In the genomic region with DNA sequence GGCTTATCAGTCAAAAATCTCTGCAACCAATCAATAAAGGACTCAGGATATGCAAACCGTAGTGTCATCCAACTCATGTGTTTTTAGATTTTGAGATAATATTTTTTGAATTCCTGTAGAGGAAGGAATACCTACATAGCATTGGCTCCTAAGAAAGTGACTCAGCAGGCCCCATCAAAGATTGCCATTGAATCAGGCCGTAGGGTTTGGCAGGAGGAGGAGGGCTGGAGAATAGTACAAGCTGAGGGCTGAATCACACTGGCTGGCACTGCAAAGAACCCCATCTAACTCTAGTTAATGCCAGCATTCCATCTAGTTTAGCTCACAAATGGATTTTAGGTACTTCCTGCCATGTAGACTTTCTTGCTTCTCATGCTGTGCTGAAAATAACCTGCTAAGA, we compare ENCODE assay signal across 8 cellular contexts. TPM values are rescaled to one million over a fixed set of nuclear protein-coding genes. Genes with fewer than 3 reads are reported as not detected.
DNase-seq lines count a peak whose midpoint lies in the region; ATAC-seq, FAIRE-seq and TF ChIP-seq lines count a peak whose summit lies in the region.
"Not testable (repeated sequence)": the region's sequence is repeated elsewhere in the genome, so short reads cannot be mapped to it uniquely, and the experiment has no call there.
"Had no signal": no experiment of that assay in that cellular context is flagged by ENCODE, and none has a peak within 500 bp of the region (broad histone marks: within the 10 kb centered on the region; RNA-seq: fewer than 3 reads in every experiment).

No MANE protein-coding gene starts in this region.

- H2AFZ ChIP-seq in HCT116 (ENCODE audit: low read depth, low read length, poor library complexity, severe bottlenecking); astrocyte (ENCODE audit: low read depth, low read length); keratinocyte (ENCODE audit: control insufficient read depth, low read length): not testable (repeated sequence)

- H3K79me2 ChIP-seq in HCT116 (ENCODE audit: insufficient read depth, low read length); astrocyte (ENCODE audit: insufficient read depth, low read length); keratinocyte (ENCODE audit: control insufficient read depth, insufficient read depth, low read length): not testable (repeated sequence)

- not testable (repeated sequence) for H3K27ac ChIP-seq in HCT116 (ENCODE audit: low read depth, low read length); astrocyte (ENCODE audit: low read depth, low read length); keratinocyte (ENCODE audit: control insufficient read depth, insufficient read depth, low read length)

- dilution Hi-C loops in keratinocyte (cut with MboI; ENCODE audit: extremely low pct_ligation_motif_present, low sequenced_read_pairs): not testable (repeated sequence)

- H3K9me2 ChIP-seq in HCT116 (ENCODE audit: insufficient read depth): not testable (repeated sequence)

- not testable (repeated sequence) for H3K4me3 Mint-ChIP-seq in astrocyte (ENCODE audit: unreplicated experiment)

- not testable (repeated sequence) for H3K4me2 ChIP-seq in HCT116 (ENCODE audit: low read length); astrocyte (ENCODE audit: low read length); keratinocyte (ENCODE audit: control insufficient read depth, extremely low read depth, insufficient read depth, low read depth, low read length)

- H3K27me3 Mint-ChIP-seq in astrocyte (ENCODE audit: low read depth, unreplicated experiment): not testable (repeated sequence)

- H3K4me1 ChIP-seq in HCT116 (ENCODE audit: control insufficient read depth in 1 of 2, insufficient read depth in 2 of 2, low read length in 2 of 2); astrocyte (ENCODE audit: insufficient read depth, low read length); keratinocyte (ENCODE audit: control insufficient read depth, extremely low read depth, insufficient read depth, low read length): not testable (repeated sequence)

- not testable (repeated sequence) for H3K4me3 ChIP-seq in HCT116 (replicated peaks in 1 of 2; ENCODE audit: low read depth in 1 of 2, low read length in 2 of 2); astrocyte (ENCODE audit: insufficient read depth, low read depth, low read length); epithelial cell of proximal tubule (ENCODE audit: low read depth, low read length); keratinocyte (ENCODE audit: control insufficient read depth in 2 of 3, extremely low read depth in 1 of 3, insufficient read depth in 2 of 3, low read depth in 1 of 3, low read length in 3 of 3)

- not testable (repeated sequence) for ATAC-seq in HCT116

- FAIRE-seq in RCC 7860 (lab: Jason Lieb, UNC) (peak; percentile 92), astrocyte (lab: Jason Lieb, UNC) (peak; percentile 99), keratinocyte (lab: Jason Lieb, UNC) (peak; percentile 77)

- RAD21 ChIA-PET in HCT116 (lab: Charles Lee; ENCODE audit: low non-redundant PET in 1 of 2, low total read pairs in 2 of 2, uncharacterized antibody in 2 of 2, unreplicated experiment in 2 of 2): not testable (repeated sequence)

- TF ChIP-seq CTCF in HCT116 (IDR thresholded peaks at IDR 0.05 in 2 of 3, conservative IDR thresholded peaks at IDR 0.05 in 1 of 3; ENCODE audit: borderline replicate concordance in 1 of 3, insufficient read depth in 1 of 3, low read depth in 2 of 3, low read length in 2 of 3); astrocyte (IDR thresholded peaks at IDR 0.05; ENCODE audit: insufficient read depth, low read depth, low read length); epithelial cell of proximal tubule (conservative IDR thresholded peaks at IDR 0.05; ENCODE audit: low read depth, low read length); keratinocyte (optimal IDR thresholded peaks at IDR 0.05 in 1 of 3, IDR thresholded peaks at IDR 0.05 in 1 of 3, conservative IDR thresholded peaks at IDR 0.05 in 1 of 3; ENCODE audit: extremely low read depth in 1 of 3, insufficient read depth in 2 of 3, low read length in 3 of 3): not testable (repeated sequence)

- POLR2A ChIA-PET in HCT116 (lab: Charles Lee): not testable (repeated sequence)

- not testable (repeated sequence) for H3K27me3 ChIP-seq in HCT116 (ENCODE audit: insufficient read depth, low read length); astrocyte (ENCODE audit: insufficient read depth, low read length); keratinocyte (ENCODE audit: control insufficient read depth, extremely low read depth, insufficient read depth, low read length)

- not testable (repeated sequence) for H3K9me1 ChIP-seq in keratinocyte (ENCODE audit: control insufficient read depth, extremely low read depth, insufficient read depth, low read length)

- not testable (repeated sequence) for H4K20me1 ChIP-seq in HCT116 (ENCODE audit: insufficient read depth); astrocyte (ENCODE audit: insufficient read depth, low read length); keratinocyte (ENCODE audit: control insufficient read depth, extremely low read depth, insufficient read depth, low read length)

- BruUV-seq in HCT116 (replicated peaks; lab: Mats Ljungman, UMichigan): not testable (repeated sequence)

- H3K9me3 ChIP-seq in HCT116 (ENCODE audit: control insufficient read depth in 1 of 2, insufficient read depth in 1 of 2, low read depth in 1 of 2, low read length in 2 of 2); astrocyte (ENCODE audit: insufficient read depth, low read depth, low read length); keratinocyte (ENCODE audit: control insufficient read depth, low read depth, low read length): not testable (repeated sequence)

- H3K36me3 Mint-ChIP-seq in astrocyte (ENCODE audit: low read depth, unreplicated experiment): not testable (repeated sequence)

- H3K9ac ChIP-seq in HCT116 (ENCODE audit: low read length); astrocyte (ENCODE audit: low read length); keratinocyte (ENCODE audit: control insufficient read depth, extremely low read depth, insufficient read depth, low read length): not testable (repeated sequence)

- not testable (repeated sequence) for TF ChIP-seq RAD21 in HCT116 (IDR thresholded peaks at IDR 0.05; ENCODE audit: low read depth)

- DNase-seq in Daoy (ENCODE audit: low read depth): peak; percentile 43
- DNase-seq in HCT116 (ENCODE audit: low read depth, low spot score): peak; percentile 0
- DNase-seq in RCC 7860 (ENCODE audit: low spot score): peak; percentile 62
- peak; percentile 63 for DNase-seq in astrocyte (ENCODE audit: low read depth)
- peak; percentile 1 for DNase-seq in epithelial cell of proximal tubule (ENCODE audit: low read depth)
- DNase-seq in keratinocyte (ENCODE audit: low read depth, low spot score): peak; percentile 13
- DNase-seq in renal cortical epithelial cell (ENCODE audit: low read depth): peak; percentile 74

- CTCF ChIA-PET in HCT116 (lab: Charles Lee): not testable (repeated sequence)

- TF ChIP-seq POLR2A in HCT116 (IDR thresholded peaks at IDR 0.05; ENCODE audit: borderline replicate concordance, extremely low read depth, insufficient read depth, insufficient read length): not testable (repeated sequence)

- H3K27ac Mint-ChIP-seq in astrocyte (ENCODE audit: unreplicated experiment): not testable (repeated sequence)

- intact Hi-C loops in HCT116 (cut with micrococcal nuclease): not testable (repeated sequence)

- H3K4me1 Mint-ChIP-seq in astrocyte (ENCODE audit: low read depth, unreplicated experiment): not testable (repeated sequence)

- H3K9me3 Mint-ChIP-seq in astrocyte (ENCODE audit: unreplicated experiment): not testable (repeated sequence)

- H3K36me3 ChIP-seq in HCT116 (ENCODE audit: control insufficient read depth in 1 of 2, insufficient read depth in 2 of 2, low read length in 2 of 2); astrocyte (ENCODE audit: insufficient read depth, low read length); keratinocyte (ENCODE audit: control insufficient read depth in 2 of 2, extremely low read depth in 1 of 2, insufficient read depth in 2 of 2, low read length in 2 of 2): not testable (repeated sequence)

RNA-seq across cellular contexts. Expression of gene LANCL3, which starts 50.4 kb away (rescaled TPM):
- total RNA-seq in Daoy (2014; rRNA removed; shearing (Covaris generic)): 0.74 and 0.80 TPM in 2 replicates
- total RNA-seq in HCT116 (2021; ENCODE audit: unreplicated experiment) (2.4 TPM), astrocyte (0.22 and 0.36 TPM in 2 replicates), epithelial cell of proximal tubule (0.12 and 1.5 TPM in 2 replicates), renal cortical epithelial cell (under 0.01 and 0.20 TPM in 2 replicates)
- polyA plus RNA-seq in HCT116 (2012): 0.64 and 0.92 TPM in 2 replicates
- polyA plus RNA-seq in keratinocyte: 0.46 to 0.97 TPM (median 0.88 TPM) in 3 replicates
- polyA plus RNA-seq in keratinocyte (2011; ENCODE audit: low read depth): 0.15 TPM
- 0.42 and 0.57 TPM in 2 replicates for polyA plus RNA-seq in keratinocyte (2011; cell fraction: cytosol; rRNA removed)
- polyA plus RNA-seq in keratinocyte (2011; cell fraction: nucleus; rRNA removed): 0.70 and 0.73 TPM in 2 replicates
- 0.30 and 1.0 TPM in 2 replicates for polyA plus RNA-seq in keratinocyte (2012; ENCODE audit: low replicate concordance)
- polyA minus RNA-seq in keratinocyte: 0.39 to 1.3 TPM (median 0.92 TPM) in 3 replicates
- polyA minus RNA-seq in keratinocyte (2011; cell fraction: cytosol; rRNA and poly(A)+ RNA removed): 2.1 TPM
- 0.63 and 1.5 TPM in 2 replicates for polyA minus RNA-seq in keratinocyte (2011; cell fraction: nucleus; rRNA and poly(A)+ RNA removed)
- total RNA-seq: SK-MEL-5 had no signal

Comparison
In these comparisons a context has a peak if more than half of its experiments do, and no peak if none do; other contexts are left out.
1. DNase-seq: peak in every context shown above with its lines; median percentile 74 in renal cortical epithelial cell; 63 in astrocyte; 62 in RCC 7860; 43 in Daoy; 13 in keratinocyte; 1 in epithelial cell of proximal tubule; 0 in HCT116.